ENCODE assay signal across 10 cellular contexts in the genomic region with DNA sequence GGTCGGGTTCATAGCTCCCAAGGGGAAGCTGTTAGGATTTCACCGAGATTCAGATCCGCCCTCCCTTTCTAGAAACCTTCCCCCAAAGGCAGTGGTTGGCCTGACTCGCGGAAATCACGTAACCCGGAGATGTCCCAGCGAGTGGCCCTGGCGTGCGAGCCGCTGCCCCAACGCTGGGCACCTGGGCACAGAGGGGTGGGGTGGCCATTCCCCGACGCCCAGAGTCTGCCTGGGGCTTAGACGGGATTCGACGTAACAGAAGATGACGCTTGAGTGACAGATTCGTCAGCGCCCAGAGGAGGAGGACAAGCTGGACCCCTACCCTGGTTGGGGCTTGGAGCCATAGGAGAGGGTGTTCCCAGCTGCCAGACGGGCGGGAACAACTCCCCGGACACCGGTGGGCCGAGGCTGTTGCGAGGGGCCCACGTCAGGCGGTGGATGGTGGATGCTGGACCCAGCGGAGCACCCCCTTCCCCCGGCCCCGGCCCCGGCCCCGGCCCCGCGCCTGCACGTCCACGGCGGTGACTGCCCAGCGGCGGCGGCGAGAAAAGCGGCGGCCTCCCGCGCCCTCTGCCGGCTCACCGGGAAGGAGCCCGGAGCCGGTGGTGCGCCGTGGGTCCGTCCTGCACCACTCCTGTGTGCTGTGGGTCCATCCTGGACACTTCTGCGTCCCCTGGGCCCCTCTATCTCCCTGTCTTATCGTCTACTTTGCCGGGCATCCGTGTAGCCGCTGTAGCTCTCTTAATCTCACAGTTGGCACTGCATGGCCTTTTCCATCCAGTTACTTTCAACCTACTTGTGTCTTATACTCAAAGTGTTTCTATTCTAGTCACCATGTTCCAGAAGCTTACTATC. TPM values are rescaled to one million over a fixed set of nuclear protein-coding genes. Genes with fewer than 3 reads are reported as not detected.
DNase-seq lines count a peak whose midpoint lies in the region; ATAC-seq and TF ChIP-seq lines count a peak whose summit lies in the region.
"Had no signal": no experiment of that assay in that cellular context is flagged by ENCODE, and none has a peak within 500 bp of the region (broad histone marks: within the 10 kb centered on the region; RNA-seq: fewer than 3 reads in every experiment).

No MANE protein-coding gene starts in this region.

- dilution Hi-C loops in mammary epithelial cell (cut with HindIII; ENCODE audit: low sequenced_read_pairs) = no loop called here

- H3K4me2 ChIP-seq in neural cell (ENCODE audit: low read length) (no peak overlapping the region), mammary epithelial cell (ENCODE audit: insufficient read depth, low read depth, low read length) (no peak overlapping the region)

- peaks cover 3% of the 10 kb centered on the region for H3K36me3 ChIP-seq in neural cell (ENCODE audit: insufficient read depth, low read length)
- H3K36me3 ChIP-seq in mammary epithelial cell (ENCODE audit: insufficient read depth, low read length) = no peaks in the 10 kb centered on the region

- no peaks in the 10 kb centered on the region for H3F3A ChIP-seq in neural cell (ENCODE audit: insufficient read depth, low read length, poor library complexity, severe bottlenecking)

- H2AFZ ChIP-seq in neural cell (ENCODE audit: low read depth, low read length) (no peak overlapping the region), mammary epithelial cell (ENCODE audit: low read depth, low read length) (no peak overlapping the region)

- no TSS peak for BruUV-seq in mammary epithelial cell (replicated peaks; lab: Mats Ljungman, UMichigan)

- TF ChIP-seq CTCF in epithelial cell of proximal tubule (conservative IDR thresholded peaks at IDR 0.05; ENCODE audit: low read depth, low read length) (peak; percentile 50), neural cell (IDR thresholded peaks at IDR 0.05; ENCODE audit: poor library complexity, severe bottlenecking) (peak; percentile 54), mammary epithelial cell (conservative IDR thresholded peaks at IDR 0.05 in 1 of 2, IDR thresholded peaks at IDR 0.05 in 1 of 2; ENCODE audit: extremely low read depth in 1 of 2, insufficient read depth in 1 of 2, low read depth in 1 of 2, low read length in 2 of 2) (peak in 1 of 2 donors; percentile 31)

- H3K4me3 ChIP-seq in epithelial cell of proximal tubule (ENCODE audit: low read depth, low read length) (no peak overlapping the region), neural cell (ENCODE audit: low read length) (no peak overlapping the region), mammary epithelial cell (replicated peaks in 1 of 3; ENCODE audit: insufficient read depth in 1 of 3, low read depth in 2 of 3, low read length in 3 of 3) (no peak overlapping the region)

- H4K20me1 ChIP-seq in neural cell (ENCODE audit: insufficient read depth) = no peaks in the 10 kb centered on the region
- H4K20me1 ChIP-seq in mammary epithelial cell (ENCODE audit: insufficient read depth, low read length) = no peaks in the 10 kb centered on the region

- peak; percentile 22 for DNase-seq in COLO668 (lab: John Stamatoyannopoulos, UW; ENCODE audit: unreplicated experiment)
- peak; percentile 18 for DNase-seq in NCI-H2227 (lab: John Stamatoyannopoulos, UW; ENCODE audit: unreplicated experiment)
- no peak for DNase-seq in epithelial cell of proximal tubule (ENCODE audit: low read depth)
- DNase-seq in MV-4-11 (lab: John Stamatoyannopoulos, UW) = no peak
- no peak for DNase-seq in glomerular visceral epithelial cell (ENCODE audit: extremely low spot score)
- no peak for DNase-seq in mammary epithelial cell

- H3K27ac ChIP-seq in neural cell (ENCODE audit: low read length) (no peak overlapping the region), mammary epithelial cell (ENCODE audit: insufficient read depth, low read depth, low read length) (no peak overlapping the region)

- no peaks in the 10 kb centered on the region for H3K4me1 ChIP-seq in mammary epithelial cell (ENCODE audit: insufficient read depth, low read length)

- no peak for TF ChIP-seq EP300 in neural cell (conservative IDR thresholded peaks at IDR 0.05; ENCODE audit: poor library complexity, severe bottlenecking)

- 15% methylated on average over 29 of the region's 58 CpGs for WGBS in mammary epithelial cell (ENCODE audit: low coverage, missing lambda C conversion rate)

- intact Hi-C loops in mammary epithelial cell (cut with micrococcal nuclease) = loop anchor here (1.0 to 2.0 kb wide), 3 partner anchors 220 to 470 kb away; no protein-coding TSS in a partner anchor

- no peaks in the 10 kb centered on the region for H3K9me2 ChIP-seq in neural cell (ENCODE audit: insufficient read depth, low read length)

- H3K27me3 ChIP-seq in neural cell (ENCODE audit: insufficient read depth, low read depth, low read length) (no peaks in the 10 kb centered on the region), mammary epithelial cell (ENCODE audit: insufficient read depth, low read length) (no peaks in the 10 kb centered on the region)

- no peaks in the 10 kb centered on the region for H3K9me3 ChIP-seq in neural cell (ENCODE audit: low read length)
- peaks cover 30% of the 10 kb centered on the region for H3K9me3 ChIP-seq in mammary epithelial cell (replicated peaks; ENCODE audit: insufficient read depth, low read length)

- TF ChIP-seq RAD21 in neural cell (conservative IDR thresholded peaks at IDR 0.05) = peak; percentile 50

- CTCF ChIA-PET in mammary epithelial cell (lab: Charles Lee; ENCODE audit: low non-redundant PET) = no interaction called here

- ATAC-seq in activated CD4-positive, CD25-positive, alpha-beta regulatory T cell treated with anti-CD3 and anti-CD28 coated beads, Interleukin-2, amount 50 U/mL, for 24 hours = no peak

- H3K79me2 ChIP-seq in neural cell (replicated peaks; ENCODE audit: insufficient read depth, low read length) (no peaks in the 10 kb centered on the region), mammary epithelial cell (ENCODE audit: insufficient read depth, low read length) (no peaks in the 10 kb centered on the region)

- no peak overlapping the region for H3K9ac ChIP-seq in neural cell (ENCODE audit: low read length)
- no peak overlapping the region for H3K9ac ChIP-seq in mammary epithelial cell (ENCODE audit: insufficient read depth, low read length)

- in situ Hi-C loops in mammary epithelial cell (cut with MboI; ENCODE audit: low sequenced_read_pairs in 2 of 2) = no loop called here

TF ChIP-seq in neural cell, 6 proteins besides CTCF, POLR2A, EP300 and RAD21:
- TF ChIP-seq SMC3 (conservative IDR thresholded peaks at IDR 0.05; ENCODE audit: poor library complexity) = peak; percentile 63
- no peak for TF ChIP-seq MXI1 (conservative IDR thresholded peaks at IDR 0.05; ENCODE audit: poor library complexity, severe bottlenecking)
- TF ChIP-seq EZH2 (IDR thresholded peaks at IDR 0.05; ENCODE audit: borderline replicate concordance, insufficient read depth, low read length, poor library complexity, severe bottlenecking) = no peak

RNA-seq across cellular contexts. Expression of gene KNDC1, which starts 35.4 kb away (rescaled TPM):
- total RNA-seq in epithelial cell of proximal tubule (0.06 and 0.65 TPM in 2 replicates), mammary epithelial cell (1 to 10 TPM in 1 of 2 donors, under 1 TPM in 1; 0.83 to 1.2 TPM)
- polyA plus RNA-seq in neural cell (4.3 and 11.8 TPM in 2 replicates), mammary epithelial cell (not detected)
- polyA minus RNA-seq in neural cell (9.0 and 11.7 TPM in 2 replicates), mammary epithelial cell (not detected)
- total RNA-seq: myocyte had no signal

RNA-seq across cellular contexts. Expression of gene ADGRA1, which starts 36.9 kb away (rescaled TPM):
- total RNA-seq in epithelial cell of proximal tubule (not detected in 2 replicates), mammary epithelial cell (not detected)
- polyA plus RNA-seq in neural cell (2.2 and 4.5 TPM in 2 replicates), mammary epithelial cell (not detected)
- polyA minus RNA-seq in neural cell (5.8 and 6.7 TPM in 2 replicates), mammary epithelial cell (not detected)
- total RNA-seq: activated CD8-positive, alpha-beta memory T cell treated with anti-CD3 and anti-CD28 coated beads for 36 hours had no signal

Comparison
In these comparisons a context has a peak if more than half of its experiments do, and no peak if none do; other contexts are left out.
1. DNase-seq: peak in COLO668 (single experiment) and NCI-H2227 (single experiment); none in epithelial cell of proximal tubule (single experiment), MV-4-11 (single experiment), glomerular visceral epithelial cell (single experiment) and mammary epithelial cell (single experiment).